Comparison of ENCODE assay signal across 27 cellular contexts in genomic region chr2:32095671-32096070, GRCh38.
"Had no signal": no experiment of that assay in that cellular context is flagged by ENCODE, and none has a peak within 500 bp of the region (broad histone marks: within the 10 kb centered on the region; RNA-seq: fewer than 3 reads in every experiment).

No MANE protein-coding gene starts in this region.

- DNase-seq: activated CD4-positive, alpha-beta memory T cell treated with anti-CD3 and anti-CD28 coated beads, Interleukin-2, amount 10 ng/mL, durations not matched to agents 7 days and 5 days; activated CD4-positive, alpha-beta T cell treated with anti-CD3 and anti-CD28 coated beads for 1 hour; activated CD4-positive, alpha-beta T cell treated with anti-CD3 and anti-CD28 coated beads, Interleukin-2, amount 10 ng/mL, durations not matched to agents 7 days and 5 days; activated CD8-positive, alpha-beta memory T cell treated with anti-CD3 and anti-CD28 coated beads, Interleukin-2, amount 50 U/mL, for 48 hours; activated naive CD8-positive, alpha-beta T cell treated with anti-CD3 and anti-CD28 coated beads, Interleukin-2, amount 10 ng/mL, durations not matched to agents 7 days and 5 days; activated T-cell treated with anti-CD3 and anti-CD28 coated beads, Interleukin-2, amount 50 U/mL, for 4 hours; cortex of kidney; endodermal cell; esophagus squamous epithelium; left ventricle myocardium superior; mucosa of descending colon; stimulated activated CD4-positive, alpha-beta T cell treated with anti-CD3 and anti-CD28 coated beads, Interleukin-12 subunit alpha, Interleukin-12 subunit beta, amount 100 ng/mL, for 4 hours; stimulated activated CD4-positive, alpha-beta T cell treated with anti-CD3 and anti-CD28 coated beads, Interleukin-4, amount 100 ng/mL, for 1 hour; stimulated activated naive CD8-positive, alpha-beta T cell treated with anti-CD3 and anti-CD28 coated beads, Interleukin-15, Interleukin-2, amounts not matched to agents 100 U/mL and 50 U/mL, for 24 hours; T-helper 2 cell; testis; transverse colon had no signal

- H3K4me3 ChIP-seq: ascending aorta, esophagus squamous epithelium, mucosa of descending colon, skin epidermis, testis, transverse colon had no signal

- FAIRE-seq: frontal cortex, islet of Langerhans, urothelium cell line had no signal

- H3K4me1 ChIP-seq: ascending aorta, esophagus squamous epithelium, testis, transverse colon had no signal

- H3K4me1 Mint-ChIP-seq: activated CD4-positive, alpha-beta memory T cell treated with anti-CD3 and anti-CD28 coated beads, Interleukin-2, amount 10 ng/mL, durations not matched to agents 7 days and 5 days; activated CD4-positive, alpha-beta T cell treated with anti-CD3 and anti-CD28 coated beads, Interleukin-2, amount 10 ng/mL, durations not matched to agents 7 days and 5 days; brain; endodermal cell; nephron had no signal

- H3K27ac ChIP-seq: ascending aorta, esophagus squamous epithelium, skin epidermis, testis, transverse colon had no signal

- H3K9me3 Mint-ChIP-seq: activated CD4-positive, alpha-beta memory T cell treated with anti-CD3 and anti-CD28 coated beads, Interleukin-2, amount 10 ng/mL, durations not matched to agents 7 days and 5 days; activated CD4-positive, alpha-beta T cell treated with anti-CD3 and anti-CD28 coated beads, Interleukin-2, amount 10 ng/mL, durations not matched to agents 7 days and 5 days; activated T-cell treated with anti-CD3 and anti-CD28 coated beads, Interleukin-2, amount 50 U/mL, for 4 hours; activated T-helper 2 cell treated with anti-CD3 and anti-CD28 coated beads, Interferon-gamma antibody, Interleukin-2, Interleukin-4, amounts not matched to agents 10 μg/mL and 5 μg/mL and 100 μg/mL, durations not matched to agents 14 hours and 24 hours and 36 hours had no signal

- H3K27me3 ChIP-seq: ascending aorta, esophagus squamous epithelium, testis, transverse colon had no signal

- ATAC-seq: activated T-cell treated with anti-CD3 and anti-CD28 coated beads, Interleukin-2, amount 50 U/mL, for 4 hours; left ventricle myocardium superior; mucosa of descending colon; sciatic nerve; stimulated activated naive CD8-positive, alpha-beta T cell treated with anti-CD3 and anti-CD28 coated beads, Interleukin-15, Interleukin-2, amounts not matched to agents 100 U/mL and 50 U/mL, for 24 hours had no signal

- H3K9me3 ChIP-seq: ascending aorta, esophagus squamous epithelium, mucosa of descending colon, testis, transverse colon had no signal

- H3K27me3 Mint-ChIP-seq: activated CD4-positive, alpha-beta memory T cell treated with anti-CD3 and anti-CD28 coated beads, Interleukin-2, amount 10 ng/mL, durations not matched to agents 7 days and 5 days; activated CD4-positive, alpha-beta T cell treated with anti-CD3 and anti-CD28 coated beads, Interleukin-2, amount 10 ng/mL, durations not matched to agents 7 days and 5 days; activated naive CD8-positive, alpha-beta T cell treated with anti-CD3 and anti-CD28 coated beads, Interleukin-2, amount 10 ng/mL, durations not matched to agents 7 days and 5 days; brain; progenitor cell of endocrine pancreas had no signal

- H3K4me3 Mint-ChIP-seq: activated CD4-positive, alpha-beta memory T cell treated with anti-CD3 and anti-CD28 coated beads, Interleukin-2, amount 10 ng/mL, durations not matched to agents 7 days and 5 days; activated CD4-positive, alpha-beta T cell treated with anti-CD3 and anti-CD28 coated beads, Interleukin-2, amount 10 ng/mL, durations not matched to agents 7 days and 5 days; activated naive CD8-positive, alpha-beta T cell treated with anti-CD3 and anti-CD28 coated beads, Interleukin-2, amount 10 ng/mL, durations not matched to agents 7 days and 5 days; activated T-cell treated with anti-CD3 and anti-CD28 coated beads, Interleukin-2, amount 50 U/mL, for 4 hours; brain; endodermal cell; nephron had no signal

- H3K27ac Mint-ChIP-seq: activated CD4-positive, alpha-beta memory T cell treated with anti-CD3 and anti-CD28 coated beads, Interleukin-2, amount 10 ng/mL, durations not matched to agents 7 days and 5 days; activated CD4-positive, alpha-beta T cell treated with anti-CD3 and anti-CD28 coated beads, Interleukin-2, amount 10 ng/mL, durations not matched to agents 7 days and 5 days; activated naive CD8-positive, alpha-beta T cell treated with anti-CD3 and anti-CD28 coated beads, Interleukin-2, amount 10 ng/mL, durations not matched to agents 7 days and 5 days; activated T-helper 2 cell treated with anti-CD3 and anti-CD28 coated beads, Interferon-gamma antibody, Interleukin-2, Interleukin-4, amounts not matched to agents 10 μg/mL and 5 μg/mL and 100 μg/mL, durations not matched to agents 14 hours and 24 hours and 36 hours; endodermal cell; nephron; progenitor cell of endocrine pancreas had no signal
